8 cellular contexts compared by ENCODE assay signal in genomic region chr22:24555496-24556253, GRCh38. TPM values are rescaled to one million over a fixed set of nuclear protein-coding genes. Genes with fewer than 3 reads are reported as not detected.
A peak's percentile ranks its signal among the peaks of the same experiment; 100 is the strongest.
DNase-seq lines count a peak whose midpoint lies in the region; ATAC-seq and TF ChIP-seq lines count a peak whose summit lies in the region.

TSS of gene SNRPD3 (plus strand) at chr22:24555999. CDS start at chr22:24557675, 1,676 bp downstream.

- peak within 1 kb of the TSS; percentile 78 to 98 (median 92) for H3K4me3 ChIP-seq in upper lobe of left lung

- peaks cover 50% of the 10 kb centered on the region for H3K4me1 Mint-ChIP-seq in T-helper 1 cell treated with Interleukin-12 subunit alpha and Interleukin-12 subunit beta and Interleukin-4 antibody, amounts not matched to agents 30 μg/mL and 1 μg/mL, for 36 hours (ENCODE audit: low read depth)

- peak within 1 kb of the TSS; percentile 97 for H3K27ac Mint-ChIP-seq in T-helper 1 cell treated with Interleukin-12 subunit alpha and Interleukin-12 subunit beta and Interleukin-4 antibody, amounts not matched to agents 30 μg/mL and 1 μg/mL, for 36 hours

- ATAC-seq in HG02852 (IDR thresholded peaks at IDR 0.05; ENCODE audit: unreplicated experiment) (peak; percentile 56), left cardiac atrium (peak; percentile 81 to 88), upper lobe of left lung (ENCODE audit: low FRiP score in 2 of 2) (peak; percentile 93 to 95)

- DNase-seq in GM13977 (ENCODE audit: low spot score) (peak; percentile 86), NCI-H146 (lab: John Stamatoyannopoulos, UW) (peak; percentile 84), amniotic stem cell (lab: John Stamatoyannopoulos, UW) (peak; percentile 97), left cardiac atrium (peak; percentile 95), posterior vena cava (ENCODE audit: low spot score) (peak; percentile 98), upper lobe of left lung (peak; percentile 93 to 95)

- TF ChIP-seq CTCF in GM13977 (IDR thresholded peaks at IDR 0.05; ENCODE audit: extremely low read depth, insufficient read depth, missing control alignments) (no peak), upper lobe of left lung (IDR thresholded peaks at IDR 0.05) (peak in 5 of 6 experiments; percentile 23 to 76 (median 47))

- peak within 1 kb of the TSS; percentile 98 for H3K4me3 Mint-ChIP-seq in T-helper 1 cell treated with Interleukin-12 subunit alpha and Interleukin-12 subunit beta and Interleukin-4 antibody, amounts not matched to agents 30 μg/mL and 1 μg/mL, for 36 hours

- peaks cover 36 to 72% (median 47%) of the 10 kb centered on the region in 4 donors for H3K4me1 ChIP-seq in upper lobe of left lung

- no peaks in the 10 kb centered on the region for H3K27me3 ChIP-seq in upper lobe of left lung

- peak in 3 of 4 donors; percentile 46 to 68 (median 54) for TF ChIP-seq POLR2A in upper lobe of left lung (IDR thresholded peaks at IDR 0.05)

- 0% methylated on average over 40 to 46 of the region's 46 CpGs for WGBS in upper lobe of left lung, 2 donors

- H3K9me3 ChIP-seq in upper lobe of left lung, result no peaks in the 10 kb centered on the region

- H3K27me3 Mint-ChIP-seq in T-helper 1 cell treated with Interleukin-12 subunit alpha and Interleukin-12 subunit beta and Interleukin-4 antibody, amounts not matched to agents 30 μg/mL and 1 μg/mL, for 36 hours (ENCODE audit: low read depth), result no peaks in the 10 kb centered on the region

- no peaks in the 10 kb centered on the region for H3K9me3 Mint-ChIP-seq in T-helper 1 cell treated with Interleukin-12 subunit alpha and Interleukin-12 subunit beta and Interleukin-4 antibody, amounts not matched to agents 30 μg/mL and 1 μg/mL, for 36 hours

- H3K27ac ChIP-seq in upper lobe of left lung, result peak within 1 kb of the TSS; percentile 98 to 99 (median 98)

- peak in 1 of 4 donors; percentile 64 for TF ChIP-seq EP300 in upper lobe of left lung (IDR thresholded peaks at IDR 0.05)

- intact Hi-C loops in left cardiac atrium (cut with DNase I), result no loop called here
- intact Hi-C loops in posterior vena cava (cut with DNase I), result no loop called here

- in situ Hi-C loops in GM13977 (cut with MboI; ENCODE audit: low pct_unique_long_range_greater_than_20kb, low sequenced_read_pairs, unreplicated experiment), result no loop called here

- peaks cover 21% of the 10 kb centered on the region for H3K36me3 Mint-ChIP-seq in T-helper 1 cell treated with Interleukin-12 subunit alpha and Interleukin-12 subunit beta and Interleukin-4 antibody, amounts not matched to agents 30 μg/mL and 1 μg/mL, for 36 hours (ENCODE audit: low read depth)

- peaks cover 6 to 33% (median 22%) of the 10 kb centered on the region in 4 donors for H3K36me3 ChIP-seq in upper lobe of left lung

RNA-seq across cellular contexts. Expression of gene SNRPD3, which starts in this region (rescaled TPM):
- total RNA-seq in left cardiac atrium (10 to 100 TPM; 55.4 to 64.1 TPM), posterior vena cava (10 to 100 TPM; 42.5 to 54.0 TPM), upper lobe of left lung (100 to 1,000 TPM in 1 of 6 donors, 10 to 100 TPM in 5; 66.8 to 119 (median 84.8) TPM)

Comparison
In these comparisons a context has a peak if more than half of its experiments do, and no peak if none do; other contexts are left out.
1. Peak in every context shown above with its lines: DNase-seq, ATAC-seq, H3K4me3 ChIP-seq and H3K27ac ChIP-seq.